Comparison of ENCODE assay signal across 7 cellular contexts in genomic region chr22:22884010-22884887, GRCh38. TPM values are rescaled to one million over a fixed set of nuclear protein-coding genes. Genes with fewer than 3 reads are reported as not detected.
DNase-seq lines count a peak whose midpoint lies in the region; ATAC-seq, FAIRE-seq and TF ChIP-seq lines count a peak whose summit lies in the region.

No MANE protein-coding gene starts in this region.

- H3K9me3 ChIP-seq in RWPE2 (ENCODE audit: severe bottlenecking) (peaks cover 19% of the 10 kb centered on the region), pancreas (no peaks in the 10 kb centered on the region)

- DNase-seq in GM12891 (ENCODE audit: insufficient read length, low spot score) (peak; percentile 60), RWPE2 (ENCODE audit: low spot score) (no peak), foreskin keratinocyte (peak; percentile 6 to 11), pancreas (peak in 3 of 6 donors; percentile 25 to 54 (median 35))
- peak; percentile 66 for DNase-seq in activated T-helper 1 cell treated with anti-CD3 and anti-CD28 coated beads, Interleukin-12 subunit alpha, Interleukin-12 subunit beta, Interleukin-2, Interleukin-4 antibody, amounts not matched to agents 30 ng/mL and 10 ng/mL and 1 ng/mL, durations not matched to agents 14 hours and 24 hours and 36 hours (ENCODE audit: low spot score)

- H3K4me1 ChIP-seq in RWPE2 (ENCODE audit: insufficient read depth, poor library complexity, severe bottlenecking) (no peaks in the 10 kb centered on the region), foreskin keratinocyte (no peaks in the 10 kb centered on the region), pancreas (no peaks in the 10 kb centered on the region)

- H3K4me3 ChIP-seq in RWPE2 (ENCODE audit: severe bottlenecking) (no peak overlapping the region), pancreas (no peak overlapping the region)

- peak; percentile 52; the same call in 2 of the 3 replicates for ATAC-seq in RWPE2 (ENCODE audit: low read depth)
- ATAC-seq in foreskin keratinocyte = peak; percentile 56
- peak in 3 of 4 donors; percentile 80 to 89 (median 87) for ATAC-seq in pancreas
- ATAC-seq in HG03457 (IDR thresholded peaks at IDR 0.05; ENCODE audit: unreplicated experiment) = no peak

- no peaks in the 10 kb centered on the region for H3K27me3 ChIP-seq in RWPE2 (ENCODE audit: insufficient read depth, poor library complexity, severe bottlenecking)
- no peaks in the 10 kb centered on the region for H3K27me3 ChIP-seq in foreskin keratinocyte
- no peaks in the 10 kb centered on the region for H3K27me3 ChIP-seq in pancreas

- FAIRE-seq in GM12891 (lab: Jason Lieb, UNC) = peak; percentile 87
- FAIRE-seq in pancreas (lab: Jason Lieb, UNC) = no peak

- TF ChIP-seq CTCF in RWPE2 (IDR thresholded peaks at IDR 0.05; ENCODE audit: poor library complexity, severe bottlenecking) (peak; percentile 31), foreskin keratinocyte (conservative IDR thresholded peaks at IDR 0.05) (peak; percentile 75), pancreas (IDR thresholded peaks at IDR 0.05) (peak in 3 of 4 donors; percentile 34 to 48 (median 40))

- H3K4me1 Mint-ChIP-seq in IgD-negative memory B cell = peaks cover 60 to 66% (median 61%) of the 10 kb centered on the region in 3 donors
- peaks cover 12% of the 10 kb centered on the region for H3K4me1 Mint-ChIP-seq in activated T-helper 1 cell treated with anti-CD3 and anti-CD28 coated beads, Interleukin-12 subunit alpha, Interleukin-12 subunit beta, Interleukin-2, Interleukin-4 antibody, amounts not matched to agents 30 ng/mL and 10 ng/mL and 1 ng/mL, durations not matched to agents 14 hours and 24 hours and 36 hours (ENCODE audit: low read depth)

- H3K36me3 ChIP-seq in RWPE2 (ENCODE audit: low read depth) = no peaks in the 10 kb centered on the region
- no peaks in the 10 kb centered on the region for H3K36me3 ChIP-seq in pancreas

- H3K27ac ChIP-seq in RWPE2 (ENCODE audit: poor library complexity, severe bottlenecking) (no peak overlapping the region), foreskin keratinocyte (no peak overlapping the region), pancreas (no peak overlapping the region)

- TF ChIP-seq POLR2A in GM12891 (IDR thresholded peaks at IDR 0.05; ENCODE audit: low read depth, low read length) = no peak

- H3K9me3 Mint-ChIP-seq in IgD-negative memory B cell = no peaks in the 10 kb centered on the region
- no peaks in the 10 kb centered on the region for H3K9me3 Mint-ChIP-seq in activated T-helper 1 cell treated with anti-CD3 and anti-CD28 coated beads, Interleukin-12 subunit alpha, Interleukin-12 subunit beta, Interleukin-2, Interleukin-4 antibody, amounts not matched to agents 30 ng/mL and 10 ng/mL and 1 ng/mL, durations not matched to agents 14 hours and 24 hours and 36 hours

- 21 to 28% methylated on average over 3 of the region's 3 CpGs for WGBS in pancreas, 2 donors

- peak overlapping the region in 3 of 4 donors; percentile 17 to 89 (median 69) for H3K4me3 Mint-ChIP-seq in IgD-negative memory B cell
- H3K4me3 Mint-ChIP-seq in activated T-helper 1 cell treated with anti-CD3 and anti-CD28 coated beads, Interleukin-12 subunit alpha, Interleukin-12 subunit beta, Interleukin-2, Interleukin-4 antibody, amounts not matched to agents 30 ng/mL and 10 ng/mL and 1 ng/mL, durations not matched to agents 14 hours and 24 hours and 36 hours = no peak overlapping the region

- H3K27me3 Mint-ChIP-seq in IgD-negative memory B cell = peaks cover 34% of the 10 kb centered on the region
- peaks cover 29% of the 10 kb centered on the region for H3K27me3 Mint-ChIP-seq in activated T-helper 1 cell treated with anti-CD3 and anti-CD28 coated beads, Interleukin-12 subunit alpha, Interleukin-12 subunit beta, Interleukin-2, Interleukin-4 antibody, amounts not matched to agents 30 ng/mL and 10 ng/mL and 1 ng/mL, durations not matched to agents 14 hours and 24 hours and 36 hours (ENCODE audit: insufficient read depth)

- H3K36me3 Mint-ChIP-seq in IgD-negative memory B cell = peaks cover 3% of the 10 kb centered on the region
- no peaks in the 10 kb centered on the region for H3K36me3 Mint-ChIP-seq in activated T-helper 1 cell treated with anti-CD3 and anti-CD28 coated beads, Interleukin-12 subunit alpha, Interleukin-12 subunit beta, Interleukin-2, Interleukin-4 antibody, amounts not matched to agents 30 ng/mL and 10 ng/mL and 1 ng/mL, durations not matched to agents 14 hours and 24 hours and 36 hours (ENCODE audit: low read depth)

- intact Hi-C loops in activated T-helper 1 cell treated with anti-CD3 and anti-CD28 coated beads, Interleukin-12 subunit alpha, Interleukin-12 subunit beta, Interleukin-2, Interleukin-4 antibody, amounts not matched to agents 30 ng/mL and 10 ng/mL and 1 ng/mL, durations not matched to agents 14 hours and 24 hours and 36 hours (cut with micrococcal nuclease) = no loop called here
- intact Hi-C loops in pancreas (cut with DNase I) = loop anchor here in 1 of 3 donors (10.0 kb wide), 2 partner anchors 199 to 289 kb away; no protein-coding TSS in a partner anchor

- peak overlapping the region; percentile 46 to 95 (median 83) for H3K27ac Mint-ChIP-seq in IgD-negative memory B cell
- peak overlapping the region; percentile 15 for H3K27ac Mint-ChIP-seq in activated T-helper 1 cell treated with anti-CD3 and anti-CD28 coated beads, Interleukin-12 subunit alpha, Interleukin-12 subunit beta, Interleukin-2, Interleukin-4 antibody, amounts not matched to agents 30 ng/mL and 10 ng/mL and 1 ng/mL, durations not matched to agents 14 hours and 24 hours and 36 hours

TF ChIP-seq in GM12891, 5 proteins besides CTCF, POLR2A, EP300 and RAD21:
- 0 out of 2 replicates have a peak, but pooled peaks have one; percentile 5 for TF ChIP-seq POU2F2 (IDR thresholded peaks at IDR 0.05; ENCODE audit: low read depth, low read length)
- no peak for TF ChIP-seq PAX5 (IDR thresholded peaks at IDR 0.05; ENCODE audit: insufficient read depth, low read length, severe bottlenecking)
- TF ChIP-seq SPI1 (IDR thresholded peaks at IDR 0.05; ENCODE audit: low read depth, low read length) = peak; percentile 74

RNA-seq across cellular contexts. Expression of gene IGLL5, which starts 3.4 kb away (rescaled TPM):
- polyA plus RNA-seq in GM12891 (2012; ENCODE audit: low read depth, missing spikeins) = 28.1 TPM
- polyA plus RNA-seq in IgD-negative memory B cell (195 TPM), foreskin keratinocyte (not detected in 2 replicates), pancreas (under 1 TPM in 1 of 2 donors, not detected in 1; 0.42 TPM)
- total RNA-seq in activated T-helper 1 cell treated with anti-CD3 and anti-CD28 coated beads, Interleukin-12 subunit alpha, Interleukin-12 subunit beta, Interleukin-2, Interleukin-4 antibody, amounts not matched to agents 30 ng/mL and 10 ng/mL and 1 ng/mL, durations not matched to agents 14 hours and 24 hours and 36 hours = not detected in 2 replicates
- total RNA-seq in foreskin keratinocyte (not detected in 2 replicates), pancreas (10 to 100 TPM in 1 of 6 donors, 1 to 10 TPM in 1, under 1 TPM in 2, not detected in 2; 0.23 to 26.3 (median 2.3) TPM)
